In genomic region chr19:55441692-55442321, GRCh38 we compare ENCODE assay signal across 13 cellular contexts. TPM values are rescaled to one million over a fixed set of nuclear protein-coding genes. Genes with fewer than 3 reads are reported as not detected.
DNase-seq lines count a peak whose midpoint lies in the region; ATAC-seq and TF ChIP-seq lines count a peak whose summit lies in the region.
"Had no signal": no experiment of that assay in that cellular context is flagged by ENCODE, and none has a peak within 500 bp of the region (broad histone marks: within the 10 kb centered on the region; RNA-seq: fewer than 3 reads in every experiment).

No MANE protein-coding gene starts in this region.

- H3K36me3 ChIP-seq in thymus (ENCODE audit: control insufficient read depth, insufficient read depth): no peaks in the 10 kb centered on the region
- H3K36me3 ChIP-seq: SJSA1, upper lobe of right lung had no signal

- no peaks in the 10 kb centered on the region for H3K9me3 Mint-ChIP-seq in activated naive CD8-positive, alpha-beta T cell (ENCODE audit: low read depth)
- H3K9me3 Mint-ChIP-seq in activated naive CD8-positive, alpha-beta T cell treated with anti-CD3 and anti-CD28 coated beads for 36 hours: no peaks in the 10 kb centered on the region
- peaks cover 16% of the 10 kb centered on the region for H3K9me3 Mint-ChIP-seq in glutamatergic neuron (ENCODE audit: unreplicated experiment)

- ATAC-seq in HG03159 (IDR thresholded peaks at IDR 0.05; ENCODE audit: unreplicated experiment) (no peak), GM19035 (IDR thresholded peaks at IDR 0.05; ENCODE audit: unreplicated experiment) (no peak)
- ATAC-seq: upper lobe of right lung had no signal

- WGBS in thymus: 4% methylated on average over 39 of the region's 39 CpGs

- H3K27me3 Mint-ChIP-seq in activated naive CD8-positive, alpha-beta T cell: peaks cover 45% of the 10 kb centered on the region
- H3K27me3 Mint-ChIP-seq in activated naive CD8-positive, alpha-beta T cell treated with anti-CD3 and anti-CD28 coated beads for 36 hours: peaks cover 94% of the 10 kb centered on the region
- H3K27me3 Mint-ChIP-seq in glutamatergic neuron (ENCODE audit: unreplicated experiment): peaks cover 42% of the 10 kb centered on the region

- no peak for DNase-seq in activated naive CD8-positive, alpha-beta T cell treated with anti-CD3 and anti-CD28 coated beads for 36 hours
- DNase-seq in NCI-H69 (lab: John Stamatoyannopoulos, UW) (peak; percentile 94), glutamatergic neuron (no peak), HPDE6-E6E7 (ENCODE audit: extremely low spot score) (no peak)
- DNase-seq: effector CD4-positive, alpha-beta T cell; stimulated activated CD4-positive, alpha-beta T cell treated with anti-CD3 and anti-CD28 coated beads, Interleukin-4, amount 100 ng/mL, for 4 hours; upper lobe of right lung had no signal

- no peak overlapping the region for H3K27ac ChIP-seq in thymus (ENCODE audit: low read depth)
- H3K27ac ChIP-seq: SJSA1, upper lobe of right lung had no signal

- H3K27ac Mint-ChIP-seq in activated naive CD8-positive, alpha-beta T cell: no peak overlapping the region
- H3K27ac Mint-ChIP-seq in activated naive CD8-positive, alpha-beta T cell treated with anti-CD3 and anti-CD28 coated beads for 36 hours: no peak overlapping the region
- no peak overlapping the region for H3K27ac Mint-ChIP-seq in glutamatergic neuron (ENCODE audit: unreplicated experiment)

- peak overlapping the region; percentile 67 for H3K4me3 Mint-ChIP-seq in activated naive CD8-positive, alpha-beta T cell
- H3K4me3 Mint-ChIP-seq in activated naive CD8-positive, alpha-beta T cell treated with anti-CD3 and anti-CD28 coated beads for 36 hours: no peak overlapping the region
- peak overlapping the region; percentile 58 for H3K4me3 Mint-ChIP-seq in glutamatergic neuron (ENCODE audit: unreplicated experiment)

- H3K36me3 Mint-ChIP-seq in activated naive CD8-positive, alpha-beta T cell: peaks cover 4% of the 10 kb centered on the region
- no peaks in the 10 kb centered on the region for H3K36me3 Mint-ChIP-seq in activated naive CD8-positive, alpha-beta T cell treated with anti-CD3 and anti-CD28 coated beads for 36 hours
- peaks cover 20% of the 10 kb centered on the region for H3K36me3 Mint-ChIP-seq in glutamatergic neuron (ENCODE audit: unreplicated experiment)

- H3K4me1 ChIP-seq in thymus (ENCODE audit: control insufficient read depth, insufficient read depth, low read length): peaks cover 8% of the 10 kb centered on the region

- H3K4me3 ChIP-seq in thymus (ENCODE audit: low read length): peak overlapping the region; percentile 26
- H3K4me3 ChIP-seq: SJSA1, upper lobe of right lung had no signal

- H3K4me1 Mint-ChIP-seq in activated naive CD8-positive, alpha-beta T cell (ENCODE audit: low read depth): peaks cover 22% of the 10 kb centered on the region
- peaks cover 10% of the 10 kb centered on the region for H3K4me1 Mint-ChIP-seq in activated naive CD8-positive, alpha-beta T cell treated with anti-CD3 and anti-CD28 coated beads for 36 hours
- peaks cover 10% of the 10 kb centered on the region for H3K4me1 Mint-ChIP-seq in glutamatergic neuron (ENCODE audit: low read depth, unreplicated experiment)

- TF ChIP-seq CTCF in glutamatergic neuron (IDR thresholded peaks at IDR 0.05; ENCODE audit: partially characterized antibody, unreplicated experiment): no peak

- peaks cover 1% of the 10 kb centered on the region for H3K9me3 ChIP-seq in thymus (ENCODE audit: control insufficient read depth)
- H3K9me3 ChIP-seq: upper lobe of right lung had no signal

- peaks cover 73% of the 10 kb centered on the region for H3K27me3 ChIP-seq in thymus (ENCODE audit: control insufficient read depth, insufficient read depth)

RNA-seq across cellular contexts. Expression of gene SHISA7, which starts 1.3 kb away (rescaled TPM):
- not detected for total RNA-seq in activated naive CD8-positive, alpha-beta T cell treated with anti-CD3 and anti-CD28 coated beads for 36 hours
- 3.2 TPM for total RNA-seq in glutamatergic neuron (ENCODE audit: unreplicated experiment)
- 0.11 TPM for polyA plus RNA-seq in thymus
- total RNA-seq: omental fat pad, SJSA1, upper lobe of right lung had no signal

RNA-seq across cellular contexts. Expression of gene ISOC2, which starts 19.6 kb away (rescaled TPM):
- 10 to 100 TPM; 35.7 to 37.5 TPM for total RNA-seq in activated naive CD8-positive, alpha-beta T cell treated with anti-CD3 and anti-CD28 coated beads for 36 hours
- total RNA-seq in glutamatergic neuron (ENCODE audit: unreplicated experiment): 24.9 TPM
- polyA plus RNA-seq in thymus: 24.8 TPM

RNA-seq across cellular contexts. Expression of gene C19orf85, which starts 22.7 kb away (rescaled TPM):
- not detected for total RNA-seq in activated naive CD8-positive, alpha-beta T cell treated with anti-CD3 and anti-CD28 coated beads for 36 hours
- not detected for total RNA-seq in glutamatergic neuron (ENCODE audit: unreplicated experiment)
- not detected for polyA plus RNA-seq in thymus
- total RNA-seq: omental fat pad, SJSA1, upper lobe of right lung had no signal

RNA-seq across cellular contexts. Expression of gene UBE2S, which starts 34.2 kb away (rescaled TPM):
- 100 to 1,000 TPM; 323 to 325 TPM for total RNA-seq in activated naive CD8-positive, alpha-beta T cell treated with anti-CD3 and anti-CD28 coated beads for 36 hours
- total RNA-seq in glutamatergic neuron (ENCODE audit: unreplicated experiment): 235 TPM
- 14.6 TPM for polyA plus RNA-seq in thymus

RNA-seq across cellular contexts. Expression of gene ZNF628, which starts 34.6 kb away (rescaled TPM):
- total RNA-seq in activated naive CD8-positive, alpha-beta T cell treated with anti-CD3 and anti-CD28 coated beads for 36 hours: 10 to 100 TPM in 1 of 2 experiments, 1 to 10 TPM in 1; 8.8 to 10.3 TPM
- 13.7 TPM for total RNA-seq in glutamatergic neuron (ENCODE audit: unreplicated experiment)
- polyA plus RNA-seq in thymus: 4.8 TPM
